14 cellular contexts compared by ENCODE assay signal in genomic region chr9:105259731-105260612, GRCh38. TPM values are rescaled to one million over a fixed set of nuclear protein-coding genes. Genes with fewer than 3 reads are reported as not detected.
DNase-seq lines count a peak whose midpoint lies in the region; ATAC-seq, FAIRE-seq and TF ChIP-seq lines count a peak whose summit lies in the region.
"Had no signal": no experiment of that assay in that cellular context is flagged by ENCODE, and none has a peak within 500 bp of the region (broad histone marks: within the 10 kb centered on the region; RNA-seq: fewer than 3 reads in every experiment).

No MANE protein-coding gene starts in this region.

- ATAC-seq in Right ventricle myocardium inferior, result peak; percentile 79
- peak in 3 of 4 donors; percentile 7 to 42 (median 19) for ATAC-seq in right lobe of liver
- ATAC-seq: A549 had no signal

- no peak overlapping the region for H3K4me3 ChIP-seq in right lobe of liver
- no peak overlapping the region for H3K4me3 ChIP-seq in urinary bladder (ENCODE audit: low read depth, low read length)
- no peak overlapping the region for H3K4me3 ChIP-seq in kidney (ENCODE audit: low read length in 2 of 2)
- H3K4me3 ChIP-seq: A549, SJSA1 had no signal

- no peak overlapping the region for H3K9ac ChIP-seq in kidney (ENCODE audit: low read length in 2 of 2)

- no peaks in the 10 kb centered on the region for H3K27me3 ChIP-seq in right lobe of liver
- H3K27me3 ChIP-seq: SJSA1 had no signal

- TF ChIP-seq CTCF in right lobe of liver (IDR thresholded peaks at IDR 0.05) (no peak), kidney (IDR thresholded peaks at IDR 0.05; ENCODE audit: borderline replicate concordance, extremely low read depth, insufficient read depth) (no peak)

- TF ChIP-seq POLR2A in right lobe of liver (IDR thresholded peaks at IDR 0.05), result no peak

- no peak for DNase-seq in Right ventricle myocardium inferior (ENCODE audit: missing footprints)
- no peak for DNase-seq in cardiac septum (ENCODE audit: low spot score)
- no peak for DNase-seq in RCC 7860 (ENCODE audit: low spot score)
- no peak for DNase-seq in right lobe of liver
- no peak for DNase-seq in kidney
- DNase-seq in HCEC 1CT, result no peak
- no peak for DNase-seq in T-helper 2 cell
- DNase-seq: activated gamma-delta T cell; central memory CD4-positive, alpha-beta T cell; NCI-H446 treated with DMSO at 0.1 percent for 48 hours; stimulated activated CD4-positive, alpha-beta T cell treated with anti-CD3 and anti-CD28 coated beads, Interleukin-12 subunit alpha, Interleukin-12 subunit beta, amount 100 ng/mL, for 4 hours had no signal

- FAIRE-seq in RCC 7860 (lab: Jason Lieb, UNC), result peak; percentile 5
- FAIRE-seq in kidney (lab: Jason Lieb, UNC), result no peak
- FAIRE-seq: A549 had no signal

- H3K9me3 ChIP-seq in right lobe of liver (no peaks in the 10 kb centered on the region), kidney (ENCODE audit: control insufficient read depth in 1 of 2, low read length in 2 of 2) (no peaks in the 10 kb centered on the region)
- H3K9me3 ChIP-seq: A549, SJSA1 had no signal

- H3K36me3 ChIP-seq in right lobe of liver (no peaks in the 10 kb centered on the region), urinary bladder (ENCODE audit: insufficient read depth) (no peaks in the 10 kb centered on the region), kidney (ENCODE audit: control insufficient read depth in 1 of 2, insufficient read depth in 2 of 2, low read length in 2 of 2) (no peaks in the 10 kb centered on the region)
- H3K36me3 ChIP-seq: SJSA1 had no signal

- peak overlapping the region in 2 of 3 donors; percentile 26 to 27 for H3K27ac ChIP-seq in right lobe of liver
- H3K27ac ChIP-seq in urinary bladder (ENCODE audit: low read depth), result peak overlapping the region; percentile 4
- peak overlapping the region in 1 of 2 donors; percentile 53 for H3K27ac ChIP-seq in kidney (ENCODE audit: low read depth in 2 of 2, low read length in 2 of 2)
- H3K27ac ChIP-seq: A549, SJSA1 had no signal

- intact Hi-C loops in Right ventricle myocardium inferior (cut with DNase I), result no loop called here
- intact Hi-C loops in cardiac septum (cut with DNase I), result loop anchor here (10.0 kb wide), 1 partner anchor 75 kb away; no protein-coding TSS in a partner anchor
- intact Hi-C loops in right lobe of liver (cut with DNase I), result no loop called here
- intact Hi-C loops in kidney (cut with DNase I), result no loop called here

- H3K4me1 ChIP-seq in right lobe of liver, result peaks cover 0 to 50% (median 12%) of the 10 kb centered on the region in 4 donors
- no peaks in the 10 kb centered on the region for H3K4me1 ChIP-seq in urinary bladder (ENCODE audit: insufficient read depth)
- H3K4me1 ChIP-seq in kidney (ENCODE audit: control insufficient read depth in 1 of 2, insufficient read depth in 1 of 2, low read depth in 1 of 2, low read length in 2 of 2), result peaks cover 12 to 32% of the 10 kb centered on the region in 2 donors

RNA-seq across cellular contexts. Expression of gene SLC44A1, which starts 15.5 kb away (rescaled TPM):
- total RNA-seq in Right ventricle myocardium inferior, result 16.8 TPM
- 22.6 TPM for total RNA-seq in cardiac septum
- 10 to 100 TPM; 44.7 to 73.2 (median 50.1) TPM for total RNA-seq in right lobe of liver
- total RNA-seq in urinary bladder, result 57.4 TPM
- polyA plus RNA-seq in urinary bladder, result 24.8 TPM
- 42.3 TPM for total RNA-seq in kidney
- 17.4 TPM for polyA plus RNA-seq in kidney (ENCODE audit: insufficient read depth, low read depth, low replicate concordance)
